In genomic region chr5:133865113-133865512, GRCh38 we compare ENCODE assay signal across 24 cellular contexts.
A peak's percentile ranks its signal among the peaks of the same experiment; 100 is the strongest.
DNase-seq lines count a peak whose midpoint lies in the region; ATAC-seq and TF ChIP-seq lines count a peak whose summit lies in the region.
"Had no signal": no experiment of that assay in that cellular context is flagged by ENCODE, and none has a peak within 500 bp of the region (broad histone marks: within the 10 kb centered on the region; RNA-seq: fewer than 3 reads in every experiment).

No MANE protein-coding gene starts in this region.

- no peaks in the 10 kb centered on the region for H3K36me3 Mint-ChIP-seq in neural crest cell (ENCODE audit: low read depth)
- no peaks in the 10 kb centered on the region for H3K36me3 Mint-ChIP-seq in stimulated activated memory B cell treated with anti-CD40 and anti-IgM and Interleukin-4, amounts not matched to agents 10 μg/mL and 1 μg/mL and 100 μg/mL, for 72 hours
- H3K36me3 Mint-ChIP-seq: CD4-positive, alpha-beta memory T cell had no signal

- peak overlapping the region; percentile 54 for H3K27ac Mint-ChIP-seq in neural crest cell (ENCODE audit: unreplicated experiment)
- peak overlapping the region; percentile 40 for H3K27ac Mint-ChIP-seq in stimulated activated memory B cell treated with anti-CD40 and anti-IgM and Interleukin-4, amounts not matched to agents 10 μg/mL and 1 μg/mL and 100 μg/mL, for 72 hours

- no peaks in the 10 kb centered on the region for H3K9me3 Mint-ChIP-seq in neural crest cell
- H3K9me3 Mint-ChIP-seq in stimulated activated memory B cell treated with anti-CD40 and anti-IgM and Interleukin-4, amounts not matched to agents 10 μg/mL and 1 μg/mL and 100 μg/mL, for 72 hours = no peaks in the 10 kb centered on the region

- H3K27me3 Mint-ChIP-seq in neural crest cell (ENCODE audit: low read depth) = no peaks in the 10 kb centered on the region
- no peaks in the 10 kb centered on the region for H3K27me3 Mint-ChIP-seq in stimulated activated memory B cell treated with anti-CD40 and anti-IgM and Interleukin-4, amounts not matched to agents 10 μg/mL and 1 μg/mL and 100 μg/mL, for 72 hours

- H3K4me1 Mint-ChIP-seq in neural crest cell = peaks cover 19% of the 10 kb centered on the region
- peaks cover 10% of the 10 kb centered on the region for H3K4me1 Mint-ChIP-seq in stimulated activated memory B cell treated with anti-CD40 and anti-IgM and Interleukin-4, amounts not matched to agents 10 μg/mL and 1 μg/mL and 100 μg/mL, for 72 hours

- DNase-seq in NCI-H2171 treated with DMSO at 0.1 percent for 48 hours (lab: John Stamatoyannopoulos, UW) = peak; percentile 25
- DNase-seq in NCI-H2171 (lab: John Stamatoyannopoulos, UW) = no peak
- peak; percentile 32 for DNase-seq in NCI-H1694 treated with DMSO at 0.1 percent for 48 hours (lab: John Stamatoyannopoulos, UW)
- DNase-seq in neural crest cell (ENCODE audit: low read depth, low spot score) = no peak
- DNase-seq in nucleus accumbens (lab: John Stamatoyannopoulos, UW) = no peak
- no peak for DNase-seq in pons (ENCODE audit: low spot score)
- DNase-seq in DMS53 treated with DMSO at 0.1 percent for 48 hours (lab: John Stamatoyannopoulos, UW; ENCODE audit: unreplicated experiment) = no peak
- DNase-seq: 8988T; C1 segment of cervical spinal cord; CD4-positive, alpha-beta memory T cell; COR-L47; DMS79 treated with DMSO at 0.1 percent for 48 hours; GM23248; H7; NCI-H1092; NCI-H1417 treated with DMSO at 0.1 percent for 48 hours; NCI-H187 treated with DMSO at 0.1 percent for 48 hours; NCI-H446 treated with DMSO at 0.1 percent for 48 hours; NCI-H526; NCI-H82; PC-9; SHP77; SW 1271 had no signal

- H3K4me3 Mint-ChIP-seq in neural crest cell = no peak overlapping the region
- no peak overlapping the region for H3K4me3 Mint-ChIP-seq in stimulated activated memory B cell treated with anti-CD40 and anti-IgM and Interleukin-4, amounts not matched to agents 10 μg/mL and 1 μg/mL and 100 μg/mL, for 72 hours
- H3K4me3 Mint-ChIP-seq: CD4-positive, alpha-beta memory T cell had no signal

- ATAC-seq in stimulated activated memory B cell treated with anti-CD40 and anti-IgM and Interleukin-4, amounts not matched to agents 10 μg/mL and 1 μg/mL and 100 μg/mL, for 72 hours = no peak

- TF ChIP-seq CTCF in neural crest cell (conservative IDR thresholded peaks at IDR 0.05) = no peak

Comparison
In these comparisons a context has a peak if more than half of its experiments do, and no peak if none do; other contexts are left out.
1. DNase-seq: peak in NCI-H2171 treated with DMSO at 0.1 percent for 48 hours (single experiment) and NCI-H1694 treated with DMSO at 0.1 percent for 48 hours (single experiment); none in NCI-H2171 (single experiment), neural crest cell (single experiment), nucleus accumbens (0 of 56), pons (single experiment) and DMS53 treated with DMSO at 0.1 percent for 48 hours (single experiment).